8 cellular contexts compared by ENCODE assay signal in the genomic region with DNA sequence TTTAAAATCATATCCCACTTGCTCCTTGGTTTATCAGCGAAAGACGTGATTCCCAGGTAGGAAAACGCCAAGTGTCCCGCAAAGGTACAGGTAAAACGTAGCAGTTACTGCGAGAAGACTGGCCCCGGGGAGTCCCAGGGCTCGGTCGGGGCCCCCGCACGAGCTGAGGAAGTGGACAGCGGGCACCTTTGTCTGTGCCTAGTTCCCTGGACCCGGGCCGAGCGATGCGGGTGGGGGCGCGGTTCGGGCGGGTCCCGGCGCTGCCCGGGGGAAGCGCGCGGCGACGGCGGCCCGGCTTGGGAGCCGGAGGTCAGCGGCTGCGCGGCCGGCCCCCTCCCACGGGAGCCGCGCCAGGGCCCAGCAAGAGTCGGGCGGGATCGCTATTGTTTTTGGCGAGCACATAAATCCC. TPM values are rescaled to one million over a fixed set of nuclear protein-coding genes. Genes with fewer than 3 reads are reported as not detected.
A peak's percentile ranks its signal among the peaks of the same experiment; 100 is the strongest.
DNase-seq lines count a peak whose midpoint lies in the region; ATAC-seq and TF ChIP-seq lines count a peak whose summit lies in the region.

No MANE protein-coding gene starts in this region.

- peak overlapping the region; percentile 88 for H3K9ac ChIP-seq in BLaER1

- H3K9me3 Mint-ChIP-seq in activated T-cell treated with anti-CD3 and anti-CD28 coated beads, Interleukin-2, amount 50 U/mL, for 72 hours, result no peaks in the 10 kb centered on the region

- no peak for TF ChIP-seq CTCF in cardiac muscle cell (IDR thresholded peaks at IDR 0.05; ENCODE audit: low read depth, low read length)

- peaks cover 12% of the 10 kb centered on the region for H3K4me1 ChIP-seq in BLaER1
- H3K4me1 ChIP-seq in cardiac muscle cell (ENCODE audit: low read depth), result peaks cover 9% of the 10 kb centered on the region

- H3K27ac ChIP-seq in BLaER1, result peak overlapping the region; percentile 82
- peak overlapping the region; percentile 96 for H3K27ac ChIP-seq in cardiac muscle cell

- H3K9me3 ChIP-seq in BLaER1 (no peaks in the 10 kb centered on the region), cardiac muscle cell (ENCODE audit: low read depth) (no peaks in the 10 kb centered on the region)

- H4K20me1 ChIP-seq in BLaER1, result peaks cover 24% of the 10 kb centered on the region

- H3K27me3 Mint-ChIP-seq in activated T-cell treated with anti-CD3 and anti-CD28 coated beads, Interleukin-2, amount 50 U/mL, for 72 hours (ENCODE audit: low read depth), result peaks cover 25% of the 10 kb centered on the region

- H3K36me3 Mint-ChIP-seq in activated T-cell treated with anti-CD3 and anti-CD28 coated beads, Interleukin-2, amount 50 U/mL, for 72 hours (ENCODE audit: insufficient read depth in 2 of 2), result no peaks in the 10 kb centered on the region

- H3K27me3 ChIP-seq in BLaER1 (peaks cover 10% of the 10 kb centered on the region; the same call in 1 of the 2 replicates), cardiac muscle cell (no peaks in the 10 kb centered on the region)

- peaks cover 6% of the 10 kb centered on the region for H3K4me1 Mint-ChIP-seq in activated T-cell treated with anti-CD3 and anti-CD28 coated beads, Interleukin-2, amount 50 U/mL, for 72 hours (ENCODE audit: low read depth)

- H3K36me3 ChIP-seq in BLaER1 (no peaks in the 10 kb centered on the region), cardiac muscle cell (no peaks in the 10 kb centered on the region)

- intact Hi-C loops in posterior cingulate gyrus (cut with DNase I), result no loop called here

- ATAC-seq in HG02759 (IDR thresholded peaks at IDR 0.05; ENCODE audit: unreplicated experiment) (peak; percentile 12), GM21529 (IDR thresholded peaks at IDR 0.05; ENCODE audit: unreplicated experiment) (no peak)
- ATAC-seq in activated T-cell treated with anti-CD3 and anti-CD28 coated beads, Interleukin-2, amount 50 U/mL, for 72 hours (replicated peaks in 1 of 2), result peak; percentile 31 to 36

- no peak for DNase-seq in activated T-cell treated with anti-CD3 and anti-CD28 coated beads, Interleukin-2, amount 50 U/mL, for 72 hours
- DNase-seq in cardiac muscle cell (ENCODE audit: low read depth in 1 of 2, low spot score in 1 of 2) (no peak), posterior cingulate gyrus (peak; percentile 41 to 95 (median 65)), RPMI8226 (no peak), cerebellar nuclear complex (lab: John Stamatoyannopoulos, UW) (no peak)

- H3K4me3 Mint-ChIP-seq in activated T-cell treated with anti-CD3 and anti-CD28 coated beads, Interleukin-2, amount 50 U/mL, for 72 hours, result peak overlapping the region; percentile 74 to 83

- H3K4me2 ChIP-seq in BLaER1, result peak overlapping the region; percentile 91

- peak overlapping the region; percentile 85 for H3K4me3 ChIP-seq in BLaER1
- H3K4me3 ChIP-seq in cardiac muscle cell, result peak overlapping the region; percentile 83

- no peak overlapping the region for H3K27ac Mint-ChIP-seq in activated T-cell treated with anti-CD3 and anti-CD28 coated beads, Interleukin-2, amount 50 U/mL, for 72 hours

RNA-seq across cellular contexts. Expression of gene NEO1, which starts 0.9 kb away (rescaled TPM):
- total RNA-seq in activated T-cell treated with anti-CD3 and anti-CD28 coated beads, Interleukin-2, amount 50 U/mL, for 72 hours, result 1 to 10 TPM; 7.0 to 8.1 TPM
- total RNA-seq in cardiac muscle cell, result 28.2 and 37.4 TPM in 2 replicates
- polyA plus RNA-seq in cardiac muscle cell, result 12.9 and 15.2 TPM in 2 replicates

Comparison
In these comparisons a context has a peak if more than half of its experiments do, and no peak if none do; other contexts are left out.
1. DNase-seq: peak in posterior cingulate gyrus (10 of 10); none in activated T-cell treated with anti-CD3 and anti-CD28 coated beads, Interleukin-2, amount 50 U/mL, for 72 hours (0 of 2), cardiac muscle cell (0 of 2), RPMI8226 (single experiment) and cerebellar nuclear complex (0 of 2).